2 cellular contexts compared by ENCODE assay signal in genomic region chr6:139448998-139449610, GRCh38.
TF ChIP-seq lines count a peak whose summit lies in the region.

No MANE protein-coding gene starts in this region.

TF ChIP-seq in GM23338, 12 proteins besides CTCF, POLR2A, EP300 and RAD21 (continued from another document):
- TF ChIP-seq ETS1 (IDR thresholded peaks at IDR 0.05) = no peak
TF ChIP-seq in GM23338: peak in this region for 0.

TF ChIP-seq in H1, 55 proteins besides CTCF, POLR2A, EP300 and RAD21 (continued from another document):
- TF ChIP-seq NRF1 (IDR thresholded peaks at IDR 0.05; ENCODE audit: low read depth, low read length) (no peak), JUND (IDR thresholded peaks at IDR 0.05; ENCODE audit: low read length) (no peak), EGR1 (IDR thresholded peaks at IDR 0.05; ENCODE audit: borderline replicate concordance, low read depth, low read length) (no peak), KDM1A (IDR thresholded peaks at IDR 0.05; ENCODE audit: borderline replicate concordance, low read length) (no peak), BACH1 (IDR thresholded peaks at IDR 0.05; ENCODE audit: low read length) (no peak), KDM4A (IDR thresholded peaks at IDR 0.05; ENCODE audit: low read depth, low read length, severe bottlenecking) (no peak), ATF3 (IDR thresholded peaks at IDR 0.05; ENCODE audit: insufficient read depth, low read depth, low read length) (no peak), POU5F1 (IDR thresholded peaks at IDR 0.05; ENCODE audit: low read depth, low read length) (no peak), SIX5 (IDR thresholded peaks at IDR 0.05; ENCODE audit: low read depth, low read length) (no peak), CBX8 (IDR thresholded peaks at IDR 0.05; ENCODE audit: borderline replicate concordance, low read depth, low read length) (no peak)
